23 cellular contexts compared by ENCODE assay signal in the genomic region with DNA sequence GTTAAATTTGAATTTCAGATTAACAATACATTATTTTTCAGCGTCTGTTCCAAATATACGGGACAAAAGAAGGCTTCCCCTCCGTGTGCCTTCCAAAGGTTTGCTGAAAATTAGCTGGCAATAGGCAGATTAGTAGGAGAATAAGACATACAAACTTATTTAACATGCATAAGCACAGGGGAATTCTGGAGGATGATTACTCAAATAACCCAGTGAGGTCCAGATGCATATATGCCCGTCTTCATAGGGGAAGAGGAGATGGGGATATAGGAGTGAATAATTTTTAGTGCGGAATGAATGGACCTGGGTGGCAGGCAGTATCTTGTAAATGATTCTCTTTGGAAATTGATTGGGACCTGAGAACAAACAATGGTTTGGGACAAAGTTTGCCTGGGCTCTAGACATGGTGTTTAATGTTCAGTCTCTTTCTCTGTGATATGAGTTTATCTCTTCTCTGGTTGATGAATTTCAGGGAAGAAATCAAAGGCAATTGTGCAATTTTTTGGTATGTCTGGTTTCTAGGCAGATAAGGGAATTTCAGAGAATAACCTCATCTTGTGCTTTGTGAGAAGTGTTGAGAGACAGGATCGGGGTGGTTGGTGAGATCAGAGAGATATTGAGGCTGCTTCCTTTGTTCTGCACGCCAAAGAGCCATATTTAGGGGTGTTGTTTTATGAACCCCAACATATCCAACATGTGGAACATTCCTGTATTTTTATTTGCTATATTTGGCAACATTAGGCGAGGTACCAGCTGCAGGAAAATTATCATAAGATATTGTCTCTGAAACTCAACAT.
A peak's percentile ranks its signal among the peaks of the same experiment; 100 is the strongest.
DNase-seq lines count a peak whose midpoint lies in the region; ATAC-seq and TF ChIP-seq lines count a peak whose summit lies in the region.
"Had no signal": no experiment of that assay in that cellular context is flagged by ENCODE, and none has a peak within 500 bp of the region (broad histone marks: within the 10 kb centered on the region; RNA-seq: fewer than 3 reads in every experiment).

No MANE protein-coding gene starts in this region.

- TF ChIP-seq RAD21 in SK-N-SH (IDR thresholded peaks at IDR 0.05; ENCODE audit: low read length): no peak

- H3K27me3 ChIP-seq in SK-N-SH (ENCODE audit: insufficient read depth) (no peaks in the 10 kb centered on the region), lower lobe of right lung (ENCODE audit: low read depth) (no peaks in the 10 kb centered on the region)
- H3K27me3 ChIP-seq: thyroid gland had no signal

- H3K27ac ChIP-seq in SK-N-SH (ENCODE audit: low read depth in 2 of 2, low read length in 1 of 2): peak overlapping the region in 1 of 2 experiments; percentile 45; a peak in 2 of 4 replicates
- H3K27ac ChIP-seq in lower lobe of right lung: no peak overlapping the region
- H3K27ac ChIP-seq: 22Rv1, thyroid gland had no signal

- 64% methylated on average over 8 of the region's 8 CpGs for WGBS in SK-N-SH (ENCODE audit: low lambda C conversion rate)

- no peak for TF ChIP-seq EP300 in SK-N-SH (IDR thresholded peaks at IDR 0.05; ENCODE audit: borderline replicate concordance in 1 of 2, low read depth in 1 of 2, low read length in 1 of 2)

- POLR2A ChIA-PET in SK-N-SH (lab: Yijun Ruan, JAX): no interaction called here

- no peaks in the 10 kb centered on the region for H3K79me2 ChIP-seq in SK-N-SH (ENCODE audit: insufficient read depth)

- ATAC-seq in SK-N-SH treated with all-trans-retinoic acid at 6 μM for 48 hours (no peak), lower lobe of right lung (peak; percentile 34 to 39), HG03159 (IDR thresholded peaks at IDR 0.05; ENCODE audit: unreplicated experiment) (no peak)
- ATAC-seq: activated CD4-positive, alpha-beta T cell treated with anti-CD3 and anti-CD28 coated beads for 36 hours had no signal

- peaks cover 0 to 8% of the 10 kb centered on the region in 2 experiments; a peak in 2 of 4 replicates for H3K4me1 ChIP-seq in SK-N-SH (ENCODE audit: control insufficient read depth in 1 of 2, insufficient read depth in 2 of 2, low read depth in 1 of 2, low read length in 1 of 2)
- H3K4me1 ChIP-seq in lower lobe of right lung: peaks cover 5% of the 10 kb centered on the region
- H3K4me1 ChIP-seq: HAP-1 had no signal

- TF ChIP-seq CTCF in SK-N-SH (IDR thresholded peaks at IDR 0.05): no peak
- no peak for TF ChIP-seq CTCF in cardiac fibroblast (IDR thresholded peaks at IDR 0.05; ENCODE audit: low read depth, low read length)
- no peak for TF ChIP-seq CTCF in lower lobe of right lung (IDR thresholded peaks at IDR 0.05)

- no peaks in the 10 kb centered on the region for H3K9me2 ChIP-seq in SK-N-SH

- H3K4me3 ChIP-seq in SK-N-SH (ENCODE audit: low read depth in 2 of 2, low read length in 1 of 2) (no peak overlapping the region), cardiac fibroblast (replicated peaks in 1 of 2; ENCODE audit: low read depth in 2 of 2, low read length in 2 of 2) (no peak overlapping the region), lower lobe of right lung (no peak overlapping the region)
- H3K4me3 ChIP-seq: GM12878, HAP-1, thyroid gland had no signal

- CTCF ChIA-PET in SK-N-SH (lab: Yijun Ruan, JAX): no interaction called here

- H3K9ac ChIP-seq in SK-N-SH: no peak overlapping the region

- peak overlapping the region; percentile 42; the same call in 1 of the 2 replicates for H2AFZ ChIP-seq in SK-N-SH (ENCODE audit: low read depth)

- DNase-seq in SK-N-SH (no peak), cardiac fibroblast (ENCODE audit: low read depth in 2 of 2) (peak; percentile 29 to 41), lower lobe of right lung (no peak), hippocampal formation (lab: John Stamatoyannopoulos, UW) (no peak), NCI-H748 treated with DMSO at 0.1 percent for 48 hours (lab: John Stamatoyannopoulos, UW) (no peak), SW480 (ENCODE audit: low spot score) (no peak)
- DNase-seq: activated CD4-positive, alpha-beta T cell treated with anti-CD3 and anti-CD28 coated beads for 36 hours; activated CD8-positive, alpha-beta memory T cell treated with anti-CD3 and anti-CD28 coated beads for 24 hours; activated naive CD4-positive, alpha-beta T cell treated with anti-CD3 and anti-CD28 coated beads for 36 hours; activated T-cell treated with anti-CD3 and anti-CD28 coated beads, Interleukin-2, amount 50 U/mL, for 48 hours; endodermal cell; MM.1S; NCI-H1417 treated with DMSO at 0.1 percent for 48 hours; NCI-H524; retina; stimulated activated CD4-positive, alpha-beta T cell treated with anti-CD3 and anti-CD28 coated beads, Interleukin-2, amount 100 ng/mL, for 48 hours; stimulated activated naive CD4-positive, alpha-beta T cell treated with Interleukin-2 at 50 U/mL for 16 hours had no signal

- peaks cover 9% of the 10 kb centered on the region for H3F3A ChIP-seq in SK-N-SH (replicated peaks; ENCODE audit: insufficient read depth)

- H3K4me2 ChIP-seq in SK-N-SH: peak overlapping the region; percentile 24; the same call in 1 of the 2 replicates

- no peaks in the 10 kb centered on the region for H4K20me1 ChIP-seq in SK-N-SH (ENCODE audit: insufficient read depth)

- no peaks in the 10 kb centered on the region for H3K9me3 ChIP-seq in SK-N-SH
- H3K9me3 ChIP-seq in lower lobe of right lung: no peaks in the 10 kb centered on the region
- H3K9me3 ChIP-seq: HAP-1, thyroid gland had no signal

- H3K36me3 ChIP-seq in SK-N-SH (replicated peaks in 1 of 2; ENCODE audit: control insufficient read depth in 1 of 2, insufficient read depth in 2 of 2, low read length in 1 of 2): no peaks in the 10 kb centered on the region
- H3K36me3 ChIP-seq in lower lobe of right lung: no peaks in the 10 kb centered on the region
- H3K36me3 ChIP-seq: HAP-1, thyroid gland had no signal

- intact Hi-C loops in lower lobe of right lung (cut with DNase I): no loop called here

TF ChIP-seq in SK-N-SH, 30 proteins besides CTCF, POLR2A, EP300 and RAD21:
- TF ChIP-seq POLR2AphosphoS5 (IDR thresholded peaks at IDR 0.05; ENCODE audit: low read depth, low read length) (no peak), FOSL2 (IDR thresholded peaks at IDR 0.05; ENCODE audit: borderline replicate concordance, low read depth) (no peak), GATA2 (CRISPR knock-in tag; IDR thresholded peaks at IDR 0.05) (peak; percentile 30; the same call in 1 of the 2 replicates), GABPA (IDR thresholded peaks at IDR 0.05; ENCODE audit: low read depth) (no peak), TCF12 (IDR thresholded peaks at IDR 0.05) (no peak)
- TF ChIP-seq, protein P1, sequence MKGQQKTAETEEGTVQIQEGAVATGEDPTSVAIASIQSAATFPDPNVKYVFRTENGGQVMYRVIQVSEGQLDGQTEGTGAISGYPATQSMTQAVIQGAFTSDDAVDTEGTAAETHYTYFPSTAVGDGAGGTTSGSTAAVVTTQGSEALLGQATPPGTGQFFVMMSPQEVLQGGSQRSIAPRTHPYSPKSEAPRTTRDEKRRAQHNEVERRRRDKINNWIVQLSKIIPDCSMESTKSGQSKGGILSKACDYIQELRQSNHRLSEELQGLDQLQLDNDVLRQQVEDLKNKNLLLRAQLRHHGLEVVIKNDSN (IDR thresholded peaks at IDR 0.05; ENCODE audit: borderline replicate concordance, low read depth): no peak

TF ChIP-seq in SK-N-SH treated with all-trans-retinoic acid at 6 μM for 48 hours, 23 proteins besides CTCF, POLR2A, EP300 and RAD21:
- TF ChIP-seq SNAI2 (CRISPR knock-in tag; IDR thresholded peaks at IDR 0.05) (no peak), GLIS3 (CRISPR knock-in tag; IDR thresholded peaks at IDR 0.05) (no peak), ZNF565 (CRISPR knock-in tag; conservative IDR thresholded peaks at IDR 0.05; ENCODE audit: low read depth) (no peak), ZFP3 (CRISPR knock-in tag; IDR thresholded peaks at IDR 0.05) (no peak), ZFP30 (CRISPR knock-in tag; IDR thresholded peaks at IDR 0.05) (no peak)
- TF ChIP-seq, protein P2, sequence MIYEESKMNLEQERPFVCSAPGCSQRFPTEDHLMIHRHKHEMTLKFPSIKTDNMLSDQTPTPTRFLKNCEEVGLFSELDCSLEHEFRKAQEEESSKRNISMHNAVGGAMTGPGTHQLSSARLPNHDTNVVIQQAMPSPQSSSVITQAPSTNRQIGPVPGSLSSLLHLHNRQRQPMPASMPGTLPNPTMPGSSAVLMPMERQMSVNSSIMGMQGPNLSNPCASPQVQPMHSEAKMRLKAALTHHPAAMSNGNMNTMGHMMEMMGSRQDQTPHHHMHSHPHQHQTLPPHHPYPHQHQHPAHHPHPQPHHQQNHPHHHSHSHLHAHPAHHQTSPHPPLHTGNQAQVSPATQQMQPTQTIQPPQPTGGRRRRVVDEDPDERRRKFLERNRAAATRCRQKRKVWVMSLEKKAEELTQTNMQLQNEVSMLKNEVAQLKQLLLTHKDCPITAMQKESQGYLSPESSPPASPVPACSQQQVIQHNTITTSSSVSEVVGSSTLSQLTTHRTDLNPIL (CRISPR knock-in tag; IDR thresholded peaks at IDR 0.05; ENCODE audit: low read depth): no peak

Comparison
In these comparisons a context has a peak if more than half of its experiments do, and no peak if none do; other contexts are left out.
1. DNase-seq: peak in cardiac fibroblast (2 of 2); none in SK-N-SH (single experiment), lower lobe of right lung (single experiment), hippocampal formation (0 of 2), NCI-H748 treated with DMSO at 0.1 percent for 48 hours (single experiment) and SW480 (single experiment).
2. ATAC-seq: peak in lower lobe of right lung (2 of 2); none in SK-N-SH treated with all-trans-retinoic acid at 6 μM for 48 hours (single experiment) and HG03159 (single experiment).